ENCODE assay signal across 8 cellular contexts in the genomic region with DNA sequence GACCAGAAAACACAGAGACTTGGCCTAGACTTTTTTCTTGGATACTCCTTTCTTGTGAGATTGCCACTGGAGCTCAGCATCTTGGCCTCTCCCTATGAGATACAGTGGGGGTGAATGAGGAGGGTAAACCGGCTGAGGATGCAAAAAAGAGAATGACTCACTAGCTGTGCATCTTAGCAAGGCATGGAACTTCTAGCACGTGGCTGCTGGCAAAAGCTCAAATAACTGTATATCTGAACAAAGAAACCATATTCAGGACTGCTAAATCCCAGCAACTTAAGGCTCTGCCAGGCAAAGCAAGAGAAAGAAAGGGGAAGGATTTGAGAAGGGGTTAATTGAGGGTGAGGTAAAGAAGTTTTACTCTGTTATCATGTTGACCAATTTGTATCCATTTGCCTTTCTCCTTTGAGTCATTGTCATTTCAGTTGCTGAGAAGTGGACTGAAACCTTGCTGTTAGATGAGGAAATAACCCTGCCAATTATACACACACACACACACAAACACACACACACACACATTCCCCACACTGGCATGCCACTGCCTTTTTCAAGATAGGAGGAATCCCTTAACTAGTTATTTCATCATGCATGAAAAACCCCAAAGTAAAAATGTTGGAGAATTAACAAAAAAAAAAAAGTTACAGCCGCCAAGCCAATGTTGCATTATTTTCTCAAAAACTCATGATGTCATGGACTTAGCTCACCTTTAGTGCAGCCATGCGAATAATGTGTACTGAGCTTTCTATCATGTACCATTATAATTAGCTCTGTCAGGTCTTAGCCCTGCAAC.
A peak's percentile ranks its signal among the peaks of the same experiment; 100 is the strongest.
DNase-seq lines count a peak whose midpoint lies in the region; ATAC-seq and TF ChIP-seq lines count a peak whose summit lies in the region.

No MANE protein-coding gene starts in this region.

- H3K36me3 Mint-ChIP-seq in effector memory CD8-positive, alpha-beta T cell (ENCODE audit: insufficient read depth), result no peaks in the 10 kb centered on the region

- peaks cover 0 to 4% of the 10 kb centered on the region in 2 donors for H3K9me3 Mint-ChIP-seq in effector memory CD8-positive, alpha-beta T cell

- no peak overlapping the region for H3K4me3 Mint-ChIP-seq in effector memory CD8-positive, alpha-beta T cell

- DNase-seq in H4 (ENCODE audit: low spot score) (peak; percentile 82), RKO (ENCODE audit: low spot score) (peak; percentile 4), fibroblast of mammary gland (ENCODE audit: low read depth) (peak; percentile 86), skeletal muscle cell (ENCODE audit: low read depth) (peak; percentile 85), anterior cingulate cortex (lab: John Stamatoyannopoulos, UW) (no peak), SIG-M5 (lab: John Stamatoyannopoulos, UW) (no peak), pons (ENCODE audit: low spot score) (no peak)
- DNase-seq in effector memory CD8-positive, alpha-beta T cell, result no peak

- H3K4me1 Mint-ChIP-seq in effector memory CD8-positive, alpha-beta T cell (ENCODE audit: low read depth in 2 of 2), result no peaks in the 10 kb centered on the region

- no peak for ATAC-seq in effector memory CD8-positive, alpha-beta T cell (replicated peaks)

- TF ChIP-seq CTCF in fibroblast of mammary gland (conservative IDR thresholded peaks at IDR 0.05; ENCODE audit: control insufficient read depth, insufficient read depth, low read depth, low read length), result no peak

- no peak overlapping the region for H3K4me3 ChIP-seq in fibroblast of mammary gland (ENCODE audit: control insufficient read depth, low read depth, low read length)
- no peak overlapping the region for H3K4me3 ChIP-seq in skeletal muscle cell (ENCODE audit: low read depth, low read length)

- no peaks in the 10 kb centered on the region for H3K27me3 Mint-ChIP-seq in effector memory CD8-positive, alpha-beta T cell

- H3K27ac Mint-ChIP-seq in effector memory CD8-positive, alpha-beta T cell, result no peak overlapping the region

Comparison
In these comparisons a context has a peak if more than half of its experiments do, and no peak if none do; other contexts are left out.
1. DNase-seq: peak in H4 (single experiment), RKO (single experiment), fibroblast of mammary gland (single experiment) and skeletal muscle cell (single experiment); none in anterior cingulate cortex (0 of 58), effector memory CD8-positive, alpha-beta T cell (0 of 3), SIG-M5 (single experiment) and pons (single experiment).